In genomic region chr19:10552596-10553053, GRCh38 we compare ENCODE assay signal across 8 cellular contexts. TPM values are rescaled to one million over a fixed set of nuclear protein-coding genes. Genes with fewer than 3 reads are reported as not detected.
DNase-seq lines count a peak whose midpoint lies in the region; TF ChIP-seq lines count a peak whose summit lies in the region.

No MANE protein-coding gene starts in this region.

- no peak for TF ChIP-seq POLR2A in esophagus muscularis mucosa (IDR thresholded peaks at IDR 0.05; ENCODE audit: low read depth)
- TF ChIP-seq POLR2A in stomach (IDR thresholded peaks at IDR 0.05) = no peak

- no peaks in the 10 kb centered on the region for H3K27me3 ChIP-seq in osteoblast (ENCODE audit: insufficient read depth, low read length)
- no peaks in the 10 kb centered on the region for H3K27me3 ChIP-seq in esophagus muscularis mucosa
- H3K27me3 ChIP-seq in stomach = no peaks in the 10 kb centered on the region

- H3K79me2 ChIP-seq in osteoblast (ENCODE audit: insufficient read depth, low read length) = no peaks in the 10 kb centered on the region

- H3K9me3 Mint-ChIP-seq in activated naive CD8-positive, alpha-beta T cell treated with anti-CD3 and anti-CD28 coated beads for 36 hours = no peaks in the 10 kb centered on the region

- no peaks in the 10 kb centered on the region for H3K27me3 Mint-ChIP-seq in activated naive CD8-positive, alpha-beta T cell treated with anti-CD3 and anti-CD28 coated beads for 36 hours

- peaks cover 3% of the 10 kb centered on the region for H4K20me1 ChIP-seq in osteoblast (ENCODE audit: insufficient read depth, low read length)

- H2AFZ ChIP-seq in osteoblast (ENCODE audit: low read length) = no peak overlapping the region

- TF ChIP-seq EP300 in esophagus muscularis mucosa (IDR thresholded peaks at IDR 0.05) (no peak), stomach (IDR thresholded peaks at IDR 0.05) (no peak)

- no peaks in the 10 kb centered on the region for H3K9me3 ChIP-seq in osteoblast (ENCODE audit: low read depth, low read length)
- H3K9me3 ChIP-seq in esophagus muscularis mucosa = no peaks in the 10 kb centered on the region
- H3K9me3 ChIP-seq in stomach = no peaks in the 10 kb centered on the region

- no peak overlapping the region for H3K27ac ChIP-seq in osteoblast (ENCODE audit: low read depth, low read length)
- H3K27ac ChIP-seq in esophagus muscularis mucosa (replicated peaks in 1 of 4) = no peak overlapping the region
- H3K27ac ChIP-seq in stomach = peak overlapping the region in 1 of 5 donors; percentile 39

- peaks cover 41% of the 10 kb centered on the region for H3K36me3 ChIP-seq in osteoblast (ENCODE audit: insufficient read depth, low read length)
- peaks cover 68 to 100% (median 98%) of the 10 kb centered on the region in 4 donors for H3K36me3 ChIP-seq in esophagus muscularis mucosa
- H3K36me3 ChIP-seq in stomach = peaks cover 64 to 100% (median 100%) of the 10 kb centered on the region in 4 donors

- no peak overlapping the region for H3K4me3 ChIP-seq in osteoblast (ENCODE audit: insufficient read depth, low read length)
- H3K4me3 ChIP-seq in esophagus muscularis mucosa = no peak overlapping the region
- H3K4me3 ChIP-seq in stomach = no peak overlapping the region

- H3K4me1 Mint-ChIP-seq in activated naive CD8-positive, alpha-beta T cell treated with anti-CD3 and anti-CD28 coated beads for 36 hours = peaks cover 39% of the 10 kb centered on the region

- no peak overlapping the region for H3K4me2 ChIP-seq in osteoblast (ENCODE audit: insufficient read depth, low read length)

- no peaks in the 10 kb centered on the region for H3K4me1 ChIP-seq in osteoblast (ENCODE audit: insufficient read depth, low read length)
- peaks cover 0 to 4% (median 0%) of the 10 kb centered on the region in 4 donors for H3K4me1 ChIP-seq in esophagus muscularis mucosa
- peaks cover 0 to 31% (median 2%) of the 10 kb centered on the region in 4 donors for H3K4me1 ChIP-seq in stomach

- 77% methylated on average over 11 of the region's 11 CpGs for WGBS in esophagus muscularis mucosa
- 72 to 84% (median 79%) methylated on average over 11 of the region's 11 CpGs for WGBS in stomach, 5 donors

- DNase-seq in NCI-H2171 treated with DMSO at 0.1 percent for 48 hours (lab: John Stamatoyannopoulos, UW) (peak; percentile 27), NCI-H2171 (lab: John Stamatoyannopoulos, UW) (no peak), M059J (ENCODE audit: low read depth) (peak; percentile 49), osteoblast (ENCODE audit: insufficient read length, low spot score, missing footprints) (peak; percentile 96), esophagus muscularis mucosa (ENCODE audit: extremely low spot score) (no peak), NOMO-1 treated with DMSO at 0.1 percent for 48 hours (lab: John Stamatoyannopoulos, UW; ENCODE audit: unreplicated experiment) (no peak), stomach (no peak)
- DNase-seq in activated naive CD8-positive, alpha-beta T cell treated with anti-CD3 and anti-CD28 coated beads for 36 hours = peak; percentile 40

- H3K27ac Mint-ChIP-seq in activated naive CD8-positive, alpha-beta T cell treated with anti-CD3 and anti-CD28 coated beads for 36 hours = peak overlapping the region; percentile 94

- peaks cover 40% of the 10 kb centered on the region for H3K36me3 Mint-ChIP-seq in activated naive CD8-positive, alpha-beta T cell treated with anti-CD3 and anti-CD28 coated beads for 36 hours

- no peak overlapping the region for H3K4me3 Mint-ChIP-seq in activated naive CD8-positive, alpha-beta T cell treated with anti-CD3 and anti-CD28 coated beads for 36 hours

- TF ChIP-seq CTCF in osteoblast (IDR thresholded peaks at IDR 0.05; ENCODE audit: extremely low read depth, low read depth, low read length) (no peak), esophagus muscularis mucosa (IDR thresholded peaks at IDR 0.05) (no peak), stomach (IDR thresholded peaks at IDR 0.05) (no peak)

- intact Hi-C loops in esophagus muscularis mucosa (cut with DNase I) = loop anchor here (5.0 kb wide), 1 partner anchor 50 kb away; the partner anchor contains the start of gene KEAP1
- intact Hi-C loops in stomach (cut with DNase I; ENCODE audit: low total_unique reads) = no loop called here

RNA-seq across cellular contexts. Expression of gene ATG4D, which starts 8.9 kb away (rescaled TPM):
- 24.3 and 40.1 TPM in 2 replicates for total RNA-seq in M059J (2014; rRNA removed; shearing (Covaris generic))
- 10 to 100 TPM; 25.1 to 26.4 TPM for total RNA-seq in activated naive CD8-positive, alpha-beta T cell treated with anti-CD3 and anti-CD28 coated beads for 36 hours
- total RNA-seq in osteoblast = 11.6 and 12.7 TPM in 2 replicates
- total RNA-seq in esophagus muscularis mucosa = 10 to 100 TPM; 18.2 to 44.1 (median 29.7) TPM
- 100 to 1,000 TPM in 1 of 5 donors, 10 to 100 TPM in 3, 1 to 10 TPM in 1; 2.3 to 336 (median 26.2) TPM for total RNA-seq in stomach
- polyA plus RNA-seq in stomach = 10 to 100 TPM; 26.3 to 48.9 (median 27.2) TPM

RNA-seq across cellular contexts. Expression of gene KRI1, which starts 13.2 kb away (rescaled TPM):
- 10.2 and 10.5 TPM in 2 replicates for total RNA-seq in M059J (2014; rRNA removed; shearing (Covaris generic))
- total RNA-seq in activated naive CD8-positive, alpha-beta T cell treated with anti-CD3 and anti-CD28 coated beads for 36 hours = 10 to 100 TPM; 66.3 to 69.2 TPM
- total RNA-seq in osteoblast = 5.4 and 5.9 TPM in 2 replicates
- total RNA-seq in esophagus muscularis mucosa = 10 to 100 TPM; 13.7 to 23.9 (median 16.0) TPM
- 100 to 1,000 TPM in 1 of 5 donors, 10 to 100 TPM in 3, 1 to 10 TPM in 1; 4.2 to 116 (median 18.7) TPM for total RNA-seq in stomach
- polyA plus RNA-seq in stomach = 10 to 100 TPM; 11.8 to 35.1 (median 12.5) TPM

RNA-seq across cellular contexts. Expression of gene CDKN2D, which starts 16.2 kb away (rescaled TPM):
- 11.1 and 21.0 TPM in 2 replicates for total RNA-seq in M059J (2014; rRNA removed; shearing (Covaris generic))
- total RNA-seq in activated naive CD8-positive, alpha-beta T cell treated with anti-CD3 and anti-CD28 coated beads for 36 hours = 10 to 100 TPM; 55.8 to 62.3 TPM
- 4.0 and 5.3 TPM in 2 replicates for total RNA-seq in osteoblast
- 10 to 100 TPM; 11.2 to 30.0 (median 18.3) TPM for total RNA-seq in esophagus muscularis mucosa
- total RNA-seq in stomach = 1 to 10 TPM in 3 of 5 donors, not detected in 2; 4.1 to 8.8 (median 5.5) TPM
- 10 to 100 TPM in 1 of 3 donors, 1 to 10 TPM in 2; 8.1 to 11.8 (median 9.3) TPM for polyA plus RNA-seq in stomach

RNA-seq across cellular contexts. Expression of gene AP1M2, which starts 34.5 kb away (rescaled TPM):
- 2.2 and 9.0 TPM in 2 replicates for total RNA-seq in M059J (2014; rRNA removed; shearing (Covaris generic))
- not detected for total RNA-seq in activated naive CD8-positive, alpha-beta T cell treated with anti-CD3 and anti-CD28 coated beads for 36 hours
- total RNA-seq in osteoblast = 0.29 and 0.72 TPM in 2 replicates
- not detected for total RNA-seq in esophagus muscularis mucosa
- 100 to 1,000 TPM in 1 of 5 donors, 10 to 100 TPM in 4; 11.7 to 687 (median 61.0) TPM for total RNA-seq in stomach
- polyA plus RNA-seq in stomach = 100 to 1,000 TPM in 2 of 3 donors, 10 to 100 TPM in 1; 74.6 to 116 (median 112) TPM

RNA-seq across cellular contexts. Expression of gene S1PR5, which starts 35.4 kb away (rescaled TPM):
- total RNA-seq in M059J (2014; rRNA removed; shearing (Covaris generic)) = 10.3 and 11.9 TPM in 2 replicates
- total RNA-seq in activated naive CD8-positive, alpha-beta T cell treated with anti-CD3 and anti-CD28 coated beads for 36 hours = not detected
- total RNA-seq in osteoblast (0.29 and 0.36 TPM in 2 replicates), esophagus muscularis mucosa (not detected), stomach (under 1 TPM in 1 of 5 donors, not detected in 4; 0.73 TPM)
- polyA plus RNA-seq in stomach = 10 to 100 TPM in 1 of 3 donors, under 1 TPM in 1, not detected in 1; 0.19 to 13.3 TPM

Comparison
In these comparisons a context has a peak if more than half of its experiments do, and no peak if none do; other contexts are left out.
1. DNase-seq: peak in NCI-H2171 treated with DMSO at 0.1 percent for 48 hours (single experiment), M059J (single experiment), activated naive CD8-positive, alpha-beta T cell treated with anti-CD3 and anti-CD28 coated beads for 36 hours (single experiment) and osteoblast (single experiment); none in NCI-H2171 (single experiment), esophagus muscularis mucosa (single experiment), NOMO-1 treated with DMSO at 0.1 percent for 48 hours (single experiment) and stomach (single experiment).